17 cellular contexts compared by ENCODE assay signal in the genomic region with DNA sequence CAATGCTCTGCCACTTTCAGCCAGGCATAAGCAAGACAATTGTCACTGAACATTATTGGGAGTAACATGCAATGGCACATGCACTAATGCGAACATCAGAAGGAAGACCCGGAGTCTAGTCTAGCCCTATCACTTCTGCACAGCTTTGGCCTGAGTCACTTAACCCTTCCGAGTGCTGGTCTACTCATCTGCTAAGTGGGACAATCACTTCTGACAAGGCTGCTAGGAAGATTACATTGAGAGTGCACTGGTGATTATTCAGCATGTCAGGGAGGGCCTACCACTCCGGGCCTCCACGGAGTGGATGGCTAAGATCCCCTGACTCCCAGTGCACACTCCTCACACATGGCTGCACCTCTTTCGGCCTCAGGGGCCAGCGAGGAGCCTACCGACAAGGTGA.
DNase-seq lines count a peak whose midpoint lies in the region; ATAC-seq, FAIRE-seq and TF ChIP-seq lines count a peak whose summit lies in the region.
"Had no signal": no experiment of that assay in that cellular context is flagged by ENCODE, and none has a peak within 500 bp of the region (broad histone marks: within the 10 kb centered on the region; RNA-seq: fewer than 3 reads in every experiment).

No MANE protein-coding gene starts in this region.

- no peaks in the 10 kb centered on the region for H3K9me2 ChIP-seq in GM23248 (ENCODE audit: insufficient read depth)

- ATAC-seq in SK-N-SH treated with all-trans-retinoic acid at 6 μM for 48 hours (peak; percentile 73), K562 (no peak; the same call in 2 of the 3 replicates), GM19395 (IDR thresholded peaks at IDR 0.05; ENCODE audit: unreplicated experiment) (no peak), HG02870 (IDR thresholded peaks at IDR 0.05; ENCODE audit: unreplicated experiment) (no peak)
- ATAC-seq: A549; CD8-positive, alpha-beta T cell had no signal

- CTCF ChIA-PET in K562 (lab: Yijun Ruan, JAX; ENCODE audit: low intra/inter-chr PET ratio): no interaction called here

- POLR2A ChIA-PET in K562 (lab: Yijun Ruan, JAX): no interaction called here

- TF ChIP-seq POLR2A in K562 (conservative IDR thresholded peaks at IDR 0.05): no peak

- FAIRE-seq in K562 (lab: Jason Lieb, UNC) (no peak), urothelium cell line (lab: Jason Lieb, UNC) (peak; percentile 88)
- FAIRE-seq: A549, D721Med had no signal

- no TSS peak for BruUV-seq in K562 (replicated peaks; lab: Mats Ljungman, UMichigan)

- in situ Hi-C loops in GM23248 (cut with MboI) (no loop called here), K562 (cut with MboI) (no loop called here)

- no peak overlapping the region for H3K9ac ChIP-seq in GM23248
- no peak overlapping the region for H3K9ac ChIP-seq in K562 (ENCODE audit: insufficient read depth in 1 of 2, low read depth in 2 of 2, low read length in 2 of 2)

- no peak for TF ChIP-seq CTCF in K562 (IDR thresholded peaks at IDR 0.05 in 2 of 3, conservative IDR thresholded peaks at IDR 0.05 in 1 of 3; ENCODE audit: insufficient read depth in 2 of 3, low read depth in 1 of 3, low read length in 3 of 3)

- H3K4me3 ChIP-seq in GM23248 (no peak overlapping the region), K562 (no peak overlapping the region)
- H3K4me3 ChIP-seq: A549 had no signal

- no peak for TF ChIP-seq EP300 in K562 (IDR thresholded peaks at IDR 0.05; ENCODE audit: low read length)

- DNase-seq in GM23248 (peak; percentile 17), K562 (ENCODE audit: extremely low read depth in 1 of 4, low spot score in 3 of 4) (peak in 3 of 4 experiments; percentile 8 to 16 (median 15)), urothelium cell line (ENCODE audit: low spot score) (no peak), SK-N-DZ (ENCODE audit: low spot score) (no peak)
- DNase-seq: CD8-positive, alpha-beta T cell; COR-L47; DMS153; DMS79 treated with DMSO at 0.1 percent for 48 hours; GOT3; H9; KBM-7 had no signal

- H3K27me3 ChIP-seq in GM23248 (replicated peaks; ENCODE audit: insufficient read depth) (no peaks in the 10 kb centered on the region), K562 (ENCODE audit: control insufficient read depth in 2 of 2, insufficient read depth in 2 of 2, low read length in 2 of 2) (peaks cover 0 to 38% of the 10 kb centered on the region in 2 experiments; a peak in 3 of 5 replicates)

- no peaks in the 10 kb centered on the region for H3K9me1 ChIP-seq in K562 (ENCODE audit: control insufficient read depth, insufficient read depth, low read length)

- no peak for TF ChIP-seq RAD21 in K562 (CRISPR knock-in tag; conservative IDR thresholded peaks at IDR 0.05 in 1 of 2, IDR thresholded peaks at IDR 0.05 in 1 of 2)

- H3K79me2 ChIP-seq in GM23248 (ENCODE audit: insufficient read depth) (no peaks in the 10 kb centered on the region), K562 (ENCODE audit: control insufficient read depth, insufficient read depth, low read length) (no peaks in the 10 kb centered on the region)

- intact Hi-C loops in K562 (cut with micrococcal nuclease): no loop called here

- H2AFZ ChIP-seq in GM23248 (no peak overlapping the region), K562 (ENCODE audit: low read depth, low read length) (no peak overlapping the region)

- H3K36me3 ChIP-seq in GM23248 (ENCODE audit: low read depth) (no peaks in the 10 kb centered on the region), K562 (ENCODE audit: control insufficient read depth, insufficient read depth, low read length) (no peaks in the 10 kb centered on the region)

- H3K9me3 ChIP-seq in GM23248 (ENCODE audit: low read depth) (no peaks in the 10 kb centered on the region), K562 (replicated peaks; ENCODE audit: control insufficient read depth, insufficient read depth, low read depth, low read length) (no peaks in the 10 kb centered on the region)
- H3K9me3 ChIP-seq: A549 had no signal

- H3K27ac ChIP-seq in GM23248 (no peak overlapping the region), K562 (ENCODE audit: extremely low read depth, low read depth, low read length) (no peak overlapping the region)
- H3K27ac ChIP-seq: A549, HL-60 had no signal

- H3K4me2 ChIP-seq in GM23248 (ENCODE audit: unreplicated experiment) (no peak overlapping the region), K562 (ENCODE audit: insufficient read depth, low read length) (no peak overlapping the region)
- H3K4me2 ChIP-seq: A549 had no signal

- peaks cover 29% of the 10 kb centered on the region for H3K4me1 ChIP-seq in GM23248 (ENCODE audit: insufficient read depth)
- H3K4me1 ChIP-seq in K562 (replicated peaks in 1 of 2; ENCODE audit: control insufficient read depth in 2 of 2, insufficient read depth in 2 of 2, low read length in 2 of 2): no peaks in the 10 kb centered on the region
- H3K4me1 ChIP-seq: A549 had no signal

- WGBS in GM23248 (ENCODE audit: low coverage in 1 of 2, low lambda C conversion rate in 2 of 2, missing lambda C conversion rate in 2 of 2), 2 experiments: 41 to 51% methylated on average over 8 of the region's 8 CpGs
- WGBS in K562 (ENCODE audit: insufficient coverage, low coverage, missing lambda C conversion rate): 0% methylated on average over 6 of the region's 8 CpGs

- no peaks in the 10 kb centered on the region for H4K20me1 ChIP-seq in GM23248 (ENCODE audit: insufficient read depth)
- H4K20me1 ChIP-seq in K562 (replicated peaks; ENCODE audit: control insufficient read depth, insufficient read depth, low read length): no peaks in the 10 kb centered on the region

- peaks cover 13% of the 10 kb centered on the region for H3F3A ChIP-seq in GM23248 (ENCODE audit: insufficient read depth)

TF ChIP-seq in SK-N-SH treated with all-trans-retinoic acid at 6 μM for 48 hours, 23 proteins besides CTCF, POLR2A, EP300 and RAD21:
- TF ChIP-seq ZNF70 (CRISPR knock-in tag; IDR thresholded peaks at IDR 0.05) (no peak), GLIS3 (CRISPR knock-in tag; IDR thresholded peaks at IDR 0.05) (no peak)
- TF ChIP-seq, protein P1, sequence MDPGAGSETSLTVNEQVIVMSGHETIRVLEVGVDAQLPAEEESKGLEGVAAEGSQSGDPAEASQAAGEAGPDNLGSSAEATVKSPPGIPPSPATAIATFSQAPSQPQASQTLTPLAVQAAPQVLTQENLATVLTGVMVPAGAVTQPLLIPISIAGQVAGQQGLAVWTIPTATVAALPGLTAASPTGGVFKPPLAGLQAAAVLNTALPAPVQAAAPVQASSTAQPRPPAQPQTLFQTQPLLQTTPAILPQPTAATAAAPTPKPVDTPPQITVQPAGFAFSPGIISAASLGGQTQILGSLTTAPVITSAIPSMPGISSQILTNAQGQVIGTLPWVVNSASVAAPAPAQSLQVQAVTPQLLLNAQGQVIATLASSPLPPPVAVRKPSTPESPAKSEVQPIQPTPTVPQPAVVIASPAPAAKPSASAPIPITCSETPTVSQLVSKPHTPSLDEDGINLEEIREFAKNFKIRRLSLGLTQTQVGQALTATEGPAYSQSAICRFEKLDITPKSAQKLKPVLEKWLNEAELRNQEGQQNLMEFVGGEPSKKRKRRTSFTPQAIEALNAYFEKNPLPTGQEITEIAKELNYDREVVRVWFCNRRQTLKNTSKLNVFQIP (CRISPR knock-in tag; IDR thresholded peaks at IDR 0.05; ENCODE audit: borderline replicate concordance, low read depth): no peak
- TF ChIP-seq, protein P2, sequence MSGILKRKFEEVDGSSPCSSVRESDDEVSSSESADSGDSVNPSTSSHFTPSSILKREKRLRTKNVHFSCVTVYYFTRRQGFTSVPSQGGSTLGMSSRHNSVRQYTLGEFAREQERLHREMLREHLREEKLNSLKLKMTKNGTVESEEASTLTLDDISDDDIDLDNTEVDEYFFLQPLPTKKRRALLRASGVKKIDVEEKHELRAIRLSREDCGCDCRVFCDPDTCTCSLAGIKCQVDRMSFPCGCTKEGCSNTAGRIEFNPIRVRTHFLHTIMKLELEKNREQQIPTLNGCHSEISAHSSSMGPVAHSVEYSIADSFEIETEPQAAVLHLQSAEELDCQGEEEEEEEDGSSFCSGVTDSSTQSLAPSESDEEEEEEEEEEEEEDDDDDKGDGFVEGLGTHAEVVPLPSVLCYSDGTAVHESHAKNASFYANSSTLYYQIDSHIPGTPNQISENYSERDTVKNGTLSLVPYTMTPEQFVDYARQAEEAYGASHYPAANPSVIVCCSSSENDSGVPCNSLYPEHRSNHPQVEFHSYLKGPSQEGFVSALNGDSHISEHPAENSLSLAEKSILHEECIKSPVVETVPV (CRISPR knock-in tag; IDR thresholded peaks at IDR 0.05): no peak

TF ChIP-seq in K562, 482 proteins besides CTCF, POLR2A, EP300 and RAD21 (continues in another document):
- TF ChIP-seq CBFA2T2 (conservative IDR thresholded peaks at IDR 0.05) (peak; percentile 46; the same call in 1 of the 2 replicates), CBFA2T3 (IDR thresholded peaks at IDR 0.05) (peak; percentile 72), BCOR (IDR thresholded peaks at IDR 0.05) (no peak)
- TF ChIP-seq, protein P3, sequence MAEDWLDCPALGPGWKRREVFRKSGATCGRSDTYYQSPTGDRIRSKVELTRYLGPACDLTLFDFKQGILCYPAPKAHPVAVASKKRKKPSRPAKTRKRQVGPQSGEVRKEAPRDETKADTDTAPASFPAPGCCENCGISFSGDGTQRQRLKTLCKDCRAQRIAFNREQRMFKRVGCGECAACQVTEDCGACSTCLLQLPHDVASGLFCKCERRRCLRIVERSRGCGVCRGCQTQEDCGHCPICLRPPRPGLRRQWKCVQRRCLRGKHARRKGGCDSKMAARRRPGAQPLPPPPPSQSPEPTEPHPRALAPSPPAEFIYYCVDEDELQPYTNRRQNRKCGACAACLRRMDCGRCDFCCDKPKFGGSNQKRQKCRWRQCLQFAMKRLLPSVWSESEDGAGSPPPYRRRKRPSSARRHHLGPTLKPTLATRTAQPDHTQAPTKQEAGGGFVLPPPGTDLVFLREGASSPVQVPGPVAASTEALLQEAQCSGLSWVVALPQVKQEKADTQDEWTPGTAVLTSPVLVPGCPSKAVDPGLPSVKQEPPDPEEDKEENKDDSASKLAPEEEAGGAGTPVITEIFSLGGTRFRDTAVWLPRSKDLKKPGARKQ (CRISPR knock-in tag; IDR thresholded peaks at IDR 0.05): no peak
- TF ChIP-seq, protein P4, sequence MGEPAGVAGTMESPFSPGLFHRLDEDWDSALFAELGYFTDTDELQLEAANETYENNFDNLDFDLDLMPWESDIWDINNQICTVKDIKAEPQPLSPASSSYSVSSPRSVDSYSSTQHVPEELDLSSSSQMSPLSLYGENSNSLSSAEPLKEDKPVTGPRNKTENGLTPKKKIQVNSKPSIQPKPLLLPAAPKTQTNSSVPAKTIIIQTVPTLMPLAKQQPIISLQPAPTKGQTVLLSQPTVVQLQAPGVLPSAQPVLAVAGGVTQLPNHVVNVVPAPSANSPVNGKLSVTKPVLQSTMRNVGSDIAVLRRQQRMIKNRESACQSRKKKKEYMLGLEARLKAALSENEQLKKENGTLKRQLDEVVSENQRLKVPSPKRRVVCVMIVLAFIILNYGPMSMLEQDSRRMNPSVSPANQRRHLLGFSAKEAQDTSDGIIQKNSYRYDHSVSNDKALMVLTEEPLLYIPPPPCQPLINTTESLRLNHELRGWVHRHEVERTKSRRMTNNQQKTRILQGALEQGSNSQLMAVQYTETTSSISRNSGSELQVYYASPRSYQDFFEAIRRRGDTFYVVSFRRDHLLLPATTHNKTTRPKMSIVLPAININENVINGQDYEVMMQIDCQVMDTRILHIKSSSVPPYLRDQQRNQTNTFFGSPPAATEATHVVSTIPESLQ (CRISPR knock-in tag; IDR thresholded peaks at IDR 0.05): no peak

Comparison
In these comparisons a context has a peak if more than half of its experiments do, and no peak if none do; other contexts are left out.
1. DNase-seq: peak in GM23248 (single experiment) and K562 (3 of 4); none in urothelium cell line (single experiment) and SK-N-DZ (single experiment).